8 cellular contexts compared by ENCODE assay signal in the genomic region with DNA sequence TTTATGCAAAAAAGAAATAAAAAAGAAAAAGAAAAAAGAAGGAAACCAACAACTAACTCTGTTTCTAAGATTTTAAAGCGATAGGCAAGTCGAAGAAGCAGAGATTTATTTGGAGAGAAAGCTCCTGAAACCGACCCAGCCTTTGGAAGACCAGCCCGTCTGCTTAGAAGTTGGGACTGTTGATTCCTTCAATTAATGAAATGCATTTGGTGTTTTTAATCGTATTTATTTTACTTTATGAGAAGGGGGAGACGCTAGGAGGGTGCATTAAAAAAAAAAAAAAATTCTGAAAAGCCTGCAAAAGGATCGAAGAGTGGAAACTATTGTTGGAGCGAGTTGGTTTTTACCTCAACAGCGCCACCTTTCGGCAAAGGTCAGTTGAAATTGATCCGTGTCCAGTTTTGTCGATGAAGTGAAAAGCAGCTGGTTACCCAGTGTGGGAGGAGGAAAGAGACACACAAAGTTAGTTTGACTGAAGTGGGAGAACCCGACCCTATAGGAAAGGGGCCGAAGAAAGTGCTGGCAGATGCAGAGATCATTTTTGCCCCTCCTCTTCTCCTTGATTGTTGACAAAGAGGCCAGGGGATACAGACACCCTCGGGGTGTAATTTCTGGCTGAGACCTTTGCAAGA. TPM values are rescaled to one million over a fixed set of nuclear protein-coding genes. Genes with fewer than 3 reads are reported as not detected.
DNase-seq lines count a peak whose midpoint lies in the region; ATAC-seq and TF ChIP-seq lines count a peak whose summit lies in the region.

No MANE protein-coding gene starts in this region.

- H3K9ac ChIP-seq in OCI-LY3 (ENCODE audit: low read length) = no peak overlapping the region

- no peaks in the 10 kb centered on the region for H4K20me1 ChIP-seq in OCI-LY3 (ENCODE audit: insufficient read depth, low read length)

- H3K4me3 Mint-ChIP-seq in activated T-cell treated with anti-CD3 and anti-CD28 coated beads, Interleukin-2, amount 50 U/mL, for 72 hours = peak overlapping the region; percentile 85 to 95
- peak overlapping the region; percentile 90 to 98 (median 94) for H3K4me3 Mint-ChIP-seq in naive thymus-derived CD4-positive, alpha-beta T cell

- no peak overlapping the region for H3K4me3 ChIP-seq in OCI-LY3 (ENCODE audit: low read length)
- peak overlapping the region; percentile 84 for H3K4me3 ChIP-seq in naive thymus-derived CD4-positive, alpha-beta T cell (ENCODE audit: low read length)

- H3K27me3 Mint-ChIP-seq in activated T-cell treated with anti-CD3 and anti-CD28 coated beads, Interleukin-2, amount 50 U/mL, for 72 hours (ENCODE audit: low read depth) = peaks cover 44% of the 10 kb centered on the region
- H3K27me3 Mint-ChIP-seq in naive thymus-derived CD4-positive, alpha-beta T cell = peaks cover 15 to 24% (median 20%) of the 10 kb centered on the region in 5 donors

- no peaks in the 10 kb centered on the region for H3K36me3 ChIP-seq in OCI-LY3 (replicated peaks; ENCODE audit: low read depth, low read length)
- H3K36me3 ChIP-seq in naive thymus-derived CD4-positive, alpha-beta T cell (ENCODE audit: control insufficient read depth in 2 of 3, insufficient read depth in 3 of 3, low read length in 3 of 3) = no peaks in the 10 kb centered on the region

- H3K9me3 Mint-ChIP-seq in activated T-cell treated with anti-CD3 and anti-CD28 coated beads, Interleukin-2, amount 50 U/mL, for 72 hours = no peaks in the 10 kb centered on the region
- peaks cover 0 to 3% (median 0%) of the 10 kb centered on the region in 11 donors for H3K9me3 Mint-ChIP-seq in naive thymus-derived CD4-positive, alpha-beta T cell

- intact Hi-C loops in naive thymus-derived CD4-positive, alpha-beta T cell (cut with micrococcal nuclease) = loop anchor here (1.0 to 10.0 kb wide), 21 partner anchors 17 to 1480 kb away; partner anchors contain the start of genes CDYL2 (in 2 of the 2), CENPN (in 1 of the 2), CMC2 (in 1 of the 2) and DYNLRB2 (in 1 of the 2)

- POLR2A ChIA-PET in naive thymus-derived CD4-positive, alpha-beta T cell (lab: Charles Lee) = interaction anchor here (0.6 to 1.7 kb wide), 4 partner anchors 12 to 748 kb away, joined by 3 to 6 read pairs (median 4); no protein-coding TSS in a partner anchor

- no peak overlapping the region for H3K27ac ChIP-seq in OCI-LY3 (ENCODE audit: low read length)
- H3K27ac ChIP-seq in naive thymus-derived CD4-positive, alpha-beta T cell (ENCODE audit: low read depth, low read length) = no peak overlapping the region

- H3K4me1 ChIP-seq in OCI-LY3 (ENCODE audit: low read length) = no peaks in the 10 kb centered on the region; the same call in 1 of the 2 replicates
- H3K4me1 ChIP-seq in naive thymus-derived CD4-positive, alpha-beta T cell (ENCODE audit: control insufficient read depth in 2 of 2, insufficient read depth in 2 of 2, low read length in 2 of 2) = peaks cover 4 to 7% of the 10 kb centered on the region in 2 donors

- peak overlapping the region; percentile 66 for H3K27ac Mint-ChIP-seq in activated T-cell treated with anti-CD3 and anti-CD28 coated beads, Interleukin-2, amount 50 U/mL, for 72 hours
- H3K27ac Mint-ChIP-seq in naive thymus-derived CD4-positive, alpha-beta T cell = peak overlapping the region in 7 of 9 donors; percentile 3 to 98 (median 66)

- no peak overlapping the region for H2AFZ ChIP-seq in OCI-LY3 (ENCODE audit: low read depth, low read length)

- CTCF ChIA-PET in naive thymus-derived CD4-positive, alpha-beta T cell (lab: Charles Lee) = interaction anchor here (0.6 to 1.3 kb wide), 10 partner anchors 11 to 1210 kb away, joined by 3 to 8 read pairs (median 3); no protein-coding TSS in a partner anchor

- TF ChIP-seq CTCF in OCI-LY3 (IDR thresholded peaks at IDR 0.05; ENCODE audit: low read depth, low read length) = peak; percentile 90

- H3K4me1 Mint-ChIP-seq in activated T-cell treated with anti-CD3 and anti-CD28 coated beads, Interleukin-2, amount 50 U/mL, for 72 hours (ENCODE audit: low read depth) = peaks cover 51% of the 10 kb centered on the region
- peaks cover 6 to 47% (median 32%) of the 10 kb centered on the region in 7 donors for H3K4me1 Mint-ChIP-seq in naive thymus-derived CD4-positive, alpha-beta T cell

- H3K36me3 Mint-ChIP-seq in activated T-cell treated with anti-CD3 and anti-CD28 coated beads, Interleukin-2, amount 50 U/mL, for 72 hours (ENCODE audit: insufficient read depth in 2 of 2) = peaks cover 7 to 25% of the 10 kb centered on the region in 2 donors
- H3K36me3 Mint-ChIP-seq in naive thymus-derived CD4-positive, alpha-beta T cell = peaks cover 0 to 17% (median 0%) of the 10 kb centered on the region in 5 donors

- peaks cover 34% of the 10 kb centered on the region for H3K27me3 ChIP-seq in OCI-LY3 (ENCODE audit: low read depth, low read length)
- H3K27me3 ChIP-seq in naive thymus-derived CD4-positive, alpha-beta T cell (ENCODE audit: control insufficient read depth in 2 of 2, insufficient read depth in 2 of 2, low read length in 2 of 2) = no peaks in the 10 kb centered on the region

- no peak overlapping the region for H3K4me2 ChIP-seq in OCI-LY3 (ENCODE audit: low read length)

- no peaks in the 10 kb centered on the region for H3K9me3 ChIP-seq in OCI-LY3 (ENCODE audit: insufficient read depth, low read length)
- no peaks in the 10 kb centered on the region for H3K9me3 ChIP-seq in naive thymus-derived CD4-positive, alpha-beta T cell (ENCODE audit: control insufficient read depth in 2 of 3, low read length in 3 of 3)

- ATAC-seq in activated T-cell treated with anti-CD3 and anti-CD28 coated beads, Interleukin-2, amount 50 U/mL, for 72 hours (replicated peaks in 1 of 2) = peak; percentile 8 to 10
- ATAC-seq in naive thymus-derived CD4-positive, alpha-beta T cell = peak; percentile 20
- no peak for ATAC-seq in GM19463 (IDR thresholded peaks at IDR 0.05; ENCODE audit: unreplicated experiment)

- no peaks in the 10 kb centered on the region for H3K79me2 ChIP-seq in OCI-LY3 (ENCODE audit: low read length)

- DNase-seq in CD1c-positive myeloid dendritic cell (ENCODE audit: extremely low spot score) (peak; percentile 89), HT-29 (ENCODE audit: low spot score) (peak; percentile 89), fibroblast of peridontal ligament (ENCODE audit: extremely low read depth) (peak; percentile 90)
- DNase-seq in activated T-cell treated with anti-CD3 and anti-CD28 coated beads, Interleukin-2, amount 50 U/mL, for 72 hours = peak; percentile 82 to 86
- peak; percentile 51 to 78 (median 72) for DNase-seq in naive thymus-derived CD4-positive, alpha-beta T cell
- peak; percentile 64 to 68 for DNase-seq in stimulated activated CD8-positive, alpha-beta memory T cell treated with anti-CD3 and anti-CD28 coated beads, Interleukin-7, amount 100 ng/mL, for 4 hours (ENCODE audit: low read depth in 2 of 2)

RNA-seq across cellular contexts. Expression of gene MAF, which starts 1.6 kb away (rescaled TPM):
- total RNA-seq in HT-29 (2014; rRNA removed; shearing (Covaris generic)) = not detected in 2 replicates
- total RNA-seq in activated T-cell treated with anti-CD3 and anti-CD28 coated beads, Interleukin-2, amount 50 U/mL, for 72 hours = 100 to 1,000 TPM in 1 of 2 donors, 10 to 100 TPM in 1; 46.7 to 208 TPM
- total RNA-seq in naive thymus-derived CD4-positive, alpha-beta T cell = 10 to 100 TPM in 2 of 5 experiments, 1 to 10 TPM in 3; 5.4 to 54.6 (median 7.9) TPM
- under 1 TPM; 0.06 to 0.08 TPM for polyA plus RNA-seq in naive thymus-derived CD4-positive, alpha-beta T cell
